Comparison of ENCODE assay signal across 8 cellular contexts in genomic region chr12:14803830-14804160, GRCh38. TPM values are rescaled to one million over a fixed set of nuclear protein-coding genes. Genes with fewer than 3 reads are reported as not detected.
DNase-seq lines count a peak whose midpoint lies in the region; ATAC-seq and TF ChIP-seq lines count a peak whose summit lies in the region.

No MANE protein-coding gene starts in this region.

- TF ChIP-seq CTCF in PC-3 (conservative IDR thresholded peaks at IDR 0.05; ENCODE audit: low read depth, low read length) (no peak), heart left ventricle (IDR thresholded peaks at IDR 0.05) (no peak), endothelial cell (IDR thresholded peaks at IDR 0.05; ENCODE audit: unreplicated experiment) (no peak)

- H3K36me3 ChIP-seq in PC-3 (ENCODE audit: low read depth, low read length) (peaks cover 16% of the 10 kb centered on the region), heart left ventricle (peaks cover 0 to 23% (median 11%) of the 10 kb centered on the region in 9 donors)

- no peaks in the 10 kb centered on the region for H3K27me3 Mint-ChIP-seq in stimulated activated naive B cell treated with anti-CD40 and anti-IgM and Interleukin-4, amounts not matched to agents 10 μg/mL and 1 μg/mL and 100 μg/mL, for 72 hours
- no peaks in the 10 kb centered on the region for H3K27me3 Mint-ChIP-seq in endothelial cell (ENCODE audit: unreplicated experiment)

- CTCF ChIA-PET in PC-3 (lab: Charles Lee) = interaction anchor here (1.5 kb wide), 1 partner anchor 33 kb away, joined by 4 read pairs; a partner anchor contains a TSS

- intact Hi-C loops in PC-3 (cut with micrococcal nuclease) (loop anchor here (1.0 to 10.0 kb wide), 3 partner anchors 26 to 79 kb away; a partner anchor contains a TSS), heart left ventricle (cut with DNase I) (loop anchor here in 5 of 10 donors (1.0 to 5.0 kb wide), 4 partner anchors 29 to 39 kb away; partner anchors contain the start of gene ART4 (in 3 of the 5))

- H3K27ac Mint-ChIP-seq in stimulated activated naive B cell treated with anti-CD40 and anti-IgM and Interleukin-4, amounts not matched to agents 10 μg/mL and 1 μg/mL and 100 μg/mL, for 72 hours = no peak overlapping the region
- H3K27ac Mint-ChIP-seq in endothelial cell (ENCODE audit: unreplicated experiment) = no peak overlapping the region

- peak overlapping the region; percentile 92 for H3K9ac ChIP-seq in PC-3 (ENCODE audit: low read length)

- 0 out of 2 replicates have a peak overlapping the region, but pooled peaks have one; percentile 12 for H3K27ac ChIP-seq in PC-3 (ENCODE audit: low read length)
- H3K27ac ChIP-seq in heart left ventricle = peak overlapping the region; percentile 52 to 95 (median 88)

- peaks cover 16% of the 10 kb centered on the region for H4K20me1 ChIP-seq in PC-3 (ENCODE audit: low read length)

- H3K27me3 ChIP-seq in PC-3 (ENCODE audit: low read length) (no peaks in the 10 kb centered on the region), heart left ventricle (no peaks in the 10 kb centered on the region)

- H2AFZ ChIP-seq in PC-3 (ENCODE audit: low read length) = peak overlapping the region; percentile 96

- POLR2A ChIA-PET in PC-3 (lab: Charles Lee; ENCODE audit: unreplicated experiment) = interaction anchor here (0.5 to 0.7 kb wide), 5 partner anchors 29 to 1104 kb away, joined by 3 to 4 read pairs (median 3); partner anchors contain the start of gene EPS8

- H3F3A ChIP-seq in PC-3 (ENCODE audit: low read length, unreplicated experiment) = no peaks in the 10 kb centered on the region

- no peak for DNase-seq in PC-3
- no peak for DNase-seq in heart left ventricle
- DNase-seq in stimulated activated naive B cell treated with anti-CD40 and anti-IgM and Interleukin-4, amounts not matched to agents 10 μg/mL and 1 μg/mL and 100 μg/mL, for 72 hours = no peak
- no peak for DNase-seq in GM19240 (ENCODE audit: insufficient read length, low spot score)
- no peak for DNase-seq in endothelial cell (ENCODE audit: low spot score)
- DNase-seq in KG1 (lab: John Stamatoyannopoulos, UW) = no peak

- WGBS in heart left ventricle, 4 donors = 0 to 1% (median 1%) methylated on average over 12 of the region's 12 CpGs

- peak overlapping the region; percentile 91 for H3K4me2 ChIP-seq in PC-3 (ENCODE audit: low read length)

- H3K36me3 Mint-ChIP-seq in stimulated activated naive B cell treated with anti-CD40 and anti-IgM and Interleukin-4, amounts not matched to agents 10 μg/mL and 1 μg/mL and 100 μg/mL, for 72 hours = peaks cover 7 to 12% of the 10 kb centered on the region in 2 donors
- peaks cover 4% of the 10 kb centered on the region for H3K36me3 Mint-ChIP-seq in endothelial cell (ENCODE audit: low read depth, unreplicated experiment)

- peaks cover 43% of the 10 kb centered on the region for H3K79me2 ChIP-seq in PC-3 (ENCODE audit: low read length)

- H3K4me1 ChIP-seq in PC-3 (ENCODE audit: insufficient read depth, low read length) (peaks cover 10% of the 10 kb centered on the region; the same call in 1 of the 2 replicates), heart left ventricle (peaks cover 0 to 33% (median 17%) of the 10 kb centered on the region in 12 donors)

- H3K9me3 Mint-ChIP-seq in stimulated activated naive B cell treated with anti-CD40 and anti-IgM and Interleukin-4, amounts not matched to agents 10 μg/mL and 1 μg/mL and 100 μg/mL, for 72 hours = no peaks in the 10 kb centered on the region
- H3K9me3 Mint-ChIP-seq in endothelial cell (ENCODE audit: unreplicated experiment) = no peaks in the 10 kb centered on the region

- H3K9me3 ChIP-seq in PC-3 (ENCODE audit: low read length) = no peaks in the 10 kb centered on the region
- no peaks in the 10 kb centered on the region for H3K9me3 ChIP-seq in heart left ventricle

- H3K4me1 Mint-ChIP-seq in stimulated activated naive B cell treated with anti-CD40 and anti-IgM and Interleukin-4, amounts not matched to agents 10 μg/mL and 1 μg/mL and 100 μg/mL, for 72 hours = peaks cover 6 to 7% of the 10 kb centered on the region in 2 donors
- H3K4me1 Mint-ChIP-seq in endothelial cell (ENCODE audit: unreplicated experiment) = no peaks in the 10 kb centered on the region

- peak overlapping the region; percentile 96 for H3K4me3 ChIP-seq in PC-3 (ENCODE audit: low read length)
- peak overlapping the region; percentile 74 to 95 (median 82) for H3K4me3 ChIP-seq in heart left ventricle

- H3K9me2 ChIP-seq in PC-3 (replicated peaks; ENCODE audit: low read length) = no peaks in the 10 kb centered on the region

- TSS peak; percentile 81 for BruUV-seq in PC-3 (replicated peaks; lab: Mats Ljungman, UMichigan)

- no peak overlapping the region for H3K4me3 Mint-ChIP-seq in stimulated activated naive B cell treated with anti-CD40 and anti-IgM and Interleukin-4, amounts not matched to agents 10 μg/mL and 1 μg/mL and 100 μg/mL, for 72 hours
- no peak overlapping the region for H3K4me3 Mint-ChIP-seq in endothelial cell (ENCODE audit: unreplicated experiment)

- ATAC-seq in GM18861 (IDR thresholded peaks at IDR 0.05; ENCODE audit: unreplicated experiment) (peak; percentile 3), HG02852 (IDR thresholded peaks at IDR 0.05; ENCODE audit: unreplicated experiment) (peak; percentile 24), PC-3 (peak; percentile 8), heart left ventricle (peak; percentile 11 to 30 (median 19))
- ATAC-seq in stimulated activated naive B cell treated with anti-CD40 and anti-IgM and Interleukin-4, amounts not matched to agents 10 μg/mL and 1 μg/mL and 100 μg/mL, for 72 hours (replicated peaks) = peak; percentile 8

- no peak for TF ChIP-seq POLR2A in heart left ventricle (IDR thresholded peaks at IDR 0.05)

RNA-seq across cellular contexts. Expression of gene C12orf60, which starts 0.3 kb away (rescaled TPM):
- total RNA-seq in PC-3 (2014; rRNA removed) (0.29 and 0.47 TPM in 2 replicates), heart left ventricle (1 to 10 TPM; 2.0 to 4.6 (median 3.4) TPM), endothelial cell (ENCODE audit: unreplicated experiment) (1.8 TPM)
- 1 to 10 TPM; 3.6 to 5.3 TPM for polyA plus RNA-seq in heart left ventricle

RNA-seq across cellular contexts. Expression of gene WBP11, which starts 0.5 kb away (rescaled TPM):
- total RNA-seq in PC-3 (2014; rRNA removed) (20.0 and 21.4 TPM in 2 replicates), heart left ventricle (10 to 100 TPM; 20.2 to 62.7 (median 52.7) TPM), endothelial cell (ENCODE audit: unreplicated experiment) (64.6 TPM)
- polyA plus RNA-seq in heart left ventricle = 10 to 100 TPM; 11.4 to 38.8 TPM

RNA-seq across cellular contexts. Expression of gene SMCO3, which starts 10.2 kb away (rescaled TPM):
- total RNA-seq in PC-3 (2014; rRNA removed) (not detected in 2 replicates), heart left ventricle (under 1 TPM in 4 of 9 donors, not detected in 5; 0.13 to 0.91 (median 0.17) TPM), endothelial cell (ENCODE audit: unreplicated experiment) (0.13 TPM)
- polyA plus RNA-seq in heart left ventricle = under 1 TPM; 0.07 to 0.57 TPM

RNA-seq across cellular contexts. Expression of gene ART4, which starts 39.5 kb away (rescaled TPM):
- total RNA-seq in PC-3 (2014; rRNA removed) = not detected in 2 replicates
- total RNA-seq in heart left ventricle = 1 to 10 TPM in 8 of 9 donors, under 1 TPM in 1; 0.44 to 5.9 (median 2.8) TPM
- polyA plus RNA-seq in heart left ventricle = 1 to 10 TPM; 1.3 to 2.2 TPM
- 3.5 TPM for total RNA-seq in endothelial cell (ENCODE audit: unreplicated experiment)
